In the genomic region with DNA sequence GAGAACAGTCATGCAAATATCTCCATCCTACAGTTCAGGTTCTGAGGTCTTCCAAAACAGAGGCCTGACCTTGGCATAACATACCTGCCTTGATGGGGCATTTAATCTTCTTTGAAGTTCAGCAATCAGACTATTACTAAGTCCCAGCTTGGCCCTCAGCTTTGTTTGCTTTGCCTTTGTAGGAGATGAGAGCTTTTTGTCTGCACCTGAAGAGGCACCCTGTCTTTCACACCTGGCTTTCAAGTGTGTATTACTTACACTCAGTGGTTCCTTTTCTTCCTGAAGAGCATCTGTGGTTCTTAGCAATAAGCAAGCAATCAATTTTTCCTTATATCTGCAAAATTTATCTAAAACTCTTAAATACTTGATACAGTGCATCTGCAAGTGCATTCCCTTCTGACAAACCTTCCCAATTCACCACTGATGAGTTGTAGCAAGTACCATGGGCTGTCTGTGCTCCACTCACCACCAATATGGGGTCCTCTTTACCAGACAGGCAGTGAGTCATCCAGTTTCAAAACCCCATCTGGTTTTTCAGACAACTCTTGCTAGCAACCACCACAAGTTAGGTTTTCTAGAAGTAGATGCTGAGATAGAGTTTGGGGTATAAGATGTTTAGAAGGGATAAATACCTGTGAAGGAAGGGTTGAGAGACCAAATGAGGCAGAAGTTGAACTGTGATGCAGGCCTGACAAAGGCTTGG, we compare ENCODE assay signal across 14 cellular contexts.
DNase-seq lines count a peak whose midpoint lies in the region; ATAC-seq lines count a peak whose summit lies in the region.
"Had no signal": no experiment of that assay in that cellular context is flagged by ENCODE, and none has a peak within 500 bp of the region (broad histone marks: within the 10 kb centered on the region; RNA-seq: fewer than 3 reads in every experiment).

No MANE protein-coding gene starts in this region.

- H3K27me3 Mint-ChIP-seq in naive B cell = no peaks in the 10 kb centered on the region

- peak; percentile 14 for DNase-seq in activated CD4-positive, alpha-beta T cell treated with anti-CD3 and anti-CD28 coated beads for 48 hours
- DNase-seq in activated CD4-positive, alpha-beta T cell treated with anti-CD3 and anti-CD28 coated beads, Interleukin-2, amount 50 U/mL, for 4 hours = no peak
- DNase-seq in NCI-H510A treated with DMSO at 0.1 percent for 48 hours (lab: John Stamatoyannopoulos, UW) (peak; percentile 76), naive B cell (no peak), amniotic stem cell (lab: John Stamatoyannopoulos, UW) (no peak), DMS 273 treated with DMSO at 0.1 percent for 48 hours (lab: John Stamatoyannopoulos, UW) (no peak), glomerular visceral epithelial cell (ENCODE audit: extremely low spot score) (no peak)
- DNase-seq: ACHN; activated CD4-positive, CD25-positive, alpha-beta regulatory T cell; adrenal gland; NCI-H69; occipital lobe; uterus had no signal

- H3K27ac Mint-ChIP-seq in naive B cell = peak overlapping the region in 5 of 6 donors; percentile 43 to 91 (median 82)

- peaks cover 31 to 57% of the 10 kb centered on the region in 2 donors for H3K36me3 Mint-ChIP-seq in naive B cell

- H3K4me3 Mint-ChIP-seq in naive B cell = peak overlapping the region in 6 of 8 donors; percentile 20 to 78 (median 49)

- ATAC-seq in GM19351 (IDR thresholded peaks at IDR 0.05; ENCODE audit: unreplicated experiment) (peak; percentile 35), naive B cell (ENCODE audit: low read depth in 2 of 2) (no peak)

- H3K4me1 Mint-ChIP-seq in naive B cell = peaks cover 35 to 45% (median 38%) of the 10 kb centered on the region in 3 donors

- peaks cover 31 to 63% (median 47%) of the 10 kb centered on the region in 7 donors for H3K9me3 Mint-ChIP-seq in naive B cell

Comparison
In these comparisons a context has a peak if more than half of its experiments do, and no peak if none do; other contexts are left out.
1. DNase-seq: peak in activated CD4-positive, alpha-beta T cell treated with anti-CD3 and anti-CD28 coated beads for 48 hours (single experiment) and NCI-H510A treated with DMSO at 0.1 percent for 48 hours (single experiment); none in activated CD4-positive, alpha-beta T cell treated with anti-CD3 and anti-CD28 coated beads, Interleukin-2, amount 50 U/mL, for 4 hours (0 of 2), naive B cell (single experiment), amniotic stem cell (single experiment), DMS 273 treated with DMSO at 0.1 percent for 48 hours (single experiment) and glomerular visceral epithelial cell (single experiment).